Comparison of ENCODE assay signal across 2 cellular contexts in genomic region chr4:169707958-169708643, GRCh38.
TF ChIP-seq lines count a peak whose summit lies in the region.

No MANE protein-coding gene starts in this region.

TF ChIP-seq in K562, 482 proteins besides CTCF, POLR2A, EP300 and RAD21 (continued from another document):
- TF ChIP-seq UBTF (IDR thresholded peaks at IDR 0.05; ENCODE audit: borderline replicate concordance in 1 of 2, low read depth in 2 of 2, low read length in 2 of 2), result no peak
- no peak for TF ChIP-seq CHAMP1 (IDR thresholded peaks at IDR 0.05)
- TF ChIP-seq ZNF408 (CRISPR knock-in tag; IDR thresholded peaks at IDR 0.05; ENCODE audit: low read depth), result no peak
- TF ChIP-seq ATF3 (IDR thresholded peaks at IDR 0.05), result no peak
- TF ChIP-seq ATF3 (CRISPR knock-in tag; conservative IDR thresholded peaks at IDR 0.05), result no peak
- TF ChIP-seq MTA3 (IDR thresholded peaks at IDR 0.05; ENCODE audit: borderline replicate concordance), result no peak
- no peak for TF ChIP-seq XRCC3 (IDR thresholded peaks at IDR 0.05)
- TF ChIP-seq DLX4 (CRISPR knock-in tag; IDR thresholded peaks at IDR 0.05), result no peak

TF ChIP-seq in HEK293T, 16 proteins besides CTCF, POLR2A, EP300 and RAD21 (continued from another document):
- TF ChIP-seq LEF1 (IDR thresholded peaks at IDR 0.05; ENCODE audit: borderline replicate concordance) (no peak), ELF4 (IDR thresholded peaks at IDR 0.05) (no peak), FOXK2 (IDR thresholded peaks at IDR 0.05) (no peak)
TF ChIP-seq in HEK293T: peak in this region for 0.
